Comparison of ENCODE assay signal across 1 cellular context in the genomic region with DNA sequence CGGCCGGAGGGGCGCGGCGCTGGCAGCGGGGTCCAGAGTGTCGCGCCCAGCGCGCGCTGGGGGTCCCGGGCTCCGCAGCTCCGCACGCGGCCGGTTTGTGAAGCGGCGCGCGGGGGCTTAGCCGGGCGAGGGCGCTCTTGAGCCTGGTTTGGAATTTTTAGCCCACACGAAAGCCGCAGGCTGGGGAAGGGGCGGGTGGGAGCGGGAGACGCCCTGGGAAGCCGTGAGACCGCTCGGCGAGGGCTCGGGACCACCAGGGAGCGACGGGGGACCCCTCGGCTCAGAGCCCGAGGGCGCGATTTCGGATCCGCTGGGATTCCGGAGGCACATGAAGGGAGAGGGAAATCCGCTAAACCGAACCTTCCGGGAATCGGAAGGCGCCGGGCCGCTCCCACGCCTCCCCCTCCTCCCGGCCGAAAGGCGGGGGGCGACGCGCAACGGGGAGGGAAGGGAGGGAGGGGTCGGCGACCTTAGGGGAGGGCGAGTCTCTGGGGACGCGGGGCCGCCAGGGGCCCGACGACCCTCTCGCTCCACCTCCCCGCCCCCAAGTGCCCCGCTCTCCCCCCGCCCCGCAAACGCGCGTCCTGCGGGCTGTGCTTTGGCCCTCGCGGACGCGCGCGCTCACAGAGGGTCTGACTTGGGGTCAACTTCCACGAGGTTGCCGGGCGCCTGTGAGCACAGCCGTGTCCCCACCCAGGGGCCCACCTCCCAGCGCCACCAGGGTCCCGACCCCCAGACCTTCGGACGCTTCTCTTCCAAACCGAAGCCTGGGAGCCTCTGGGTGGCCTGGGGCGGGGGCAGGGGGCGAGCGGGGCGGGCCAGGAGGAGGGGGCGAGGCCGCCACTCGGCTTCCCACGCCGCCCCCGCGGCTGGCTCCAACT.
TF ChIP-seq lines count a peak whose summit lies in the region.

No MANE protein-coding gene starts in this region.

TF ChIP-seq in A549, 52 proteins besides CTCF, POLR2A, EP300 and RAD21 (continued from another document):
- TF ChIP-seq, protein P1, sequence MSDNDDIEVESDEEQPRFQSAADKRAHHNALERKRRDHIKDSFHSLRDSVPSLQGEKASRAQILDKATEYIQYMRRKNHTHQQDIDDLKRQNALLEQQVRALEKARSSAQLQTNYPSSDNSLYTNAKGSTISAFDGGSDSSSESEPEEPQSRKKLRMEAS (IDR thresholded peaks at IDR 0.05): peak; percentile 56
- TF ChIP-seq CHD2 (IDR thresholded peaks at IDR 0.05; ENCODE audit: low read length, partially characterized antibody) (no peak), ZC3H11A (IDR thresholded peaks at IDR 0.05) (no peak), MAFK (IDR thresholded peaks at IDR 0.05; ENCODE audit: partially characterized antibody) (no peak), SMC3 (IDR thresholded peaks at IDR 0.05) (peak; percentile 81), CHD4 (IDR thresholded peaks at IDR 0.05; ENCODE audit: borderline replicate concordance) (no peak), BHLHE40 (IDR thresholded peaks at IDR 0.05; ENCODE audit: low read depth, low read length) (no peak), CEBPB (IDR thresholded peaks at IDR 0.05) (no peak), ESRRA (IDR thresholded peaks at IDR 0.05; ENCODE audit: borderline replicate concordance, low read length) (no peak)
- TF ChIP-seq, protein P2, sequence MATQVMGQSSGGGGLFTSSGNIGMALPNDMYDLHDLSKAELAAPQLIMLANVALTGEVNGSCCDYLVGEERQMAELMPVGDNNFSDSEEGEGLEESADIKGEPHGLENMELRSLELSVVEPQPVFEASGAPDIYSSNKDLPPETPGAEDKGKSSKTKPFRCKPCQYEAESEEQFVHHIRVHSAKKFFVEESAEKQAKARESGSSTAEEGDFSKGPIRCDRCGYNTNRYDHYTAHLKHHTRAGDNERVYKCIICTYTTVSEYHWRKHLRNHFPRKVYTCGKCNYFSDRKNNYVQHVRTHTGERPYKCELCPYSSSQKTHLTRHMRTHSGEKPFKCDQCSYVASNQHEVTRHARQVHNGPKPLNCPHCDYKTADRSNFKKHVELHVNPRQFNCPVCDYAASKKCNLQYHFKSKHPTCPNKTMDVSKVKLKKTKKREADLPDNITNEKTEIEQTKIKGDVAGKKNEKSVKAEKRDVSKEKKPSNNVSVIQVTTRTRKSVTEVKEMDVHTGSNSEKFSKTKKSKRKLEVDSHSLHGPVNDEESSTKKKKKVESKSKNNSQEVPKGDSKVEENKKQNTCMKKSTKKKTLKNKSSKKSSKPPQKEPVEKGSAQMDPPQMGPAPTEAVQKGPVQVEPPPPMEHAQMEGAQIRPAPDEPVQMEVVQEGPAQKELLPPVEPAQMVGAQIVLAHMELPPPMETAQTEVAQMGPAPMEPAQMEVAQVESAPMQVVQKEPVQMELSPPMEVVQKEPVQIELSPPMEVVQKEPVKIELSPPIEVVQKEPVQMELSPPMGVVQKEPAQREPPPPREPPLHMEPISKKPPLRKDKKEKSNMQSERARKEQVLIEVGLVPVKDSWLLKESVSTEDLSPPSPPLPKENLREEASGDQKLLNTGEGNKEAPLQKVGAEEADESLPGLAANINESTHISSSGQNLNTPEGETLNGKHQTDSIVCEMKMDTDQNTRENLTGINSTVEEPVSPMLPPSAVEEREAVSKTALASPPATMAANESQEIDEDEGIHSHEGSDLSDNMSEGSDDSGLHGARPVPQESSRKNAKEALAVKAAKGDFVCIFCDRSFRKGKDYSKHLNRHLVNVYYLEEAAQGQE (IDR thresholded peaks at IDR 0.05): no peak
- TF ChIP-seq, protein P3, sequence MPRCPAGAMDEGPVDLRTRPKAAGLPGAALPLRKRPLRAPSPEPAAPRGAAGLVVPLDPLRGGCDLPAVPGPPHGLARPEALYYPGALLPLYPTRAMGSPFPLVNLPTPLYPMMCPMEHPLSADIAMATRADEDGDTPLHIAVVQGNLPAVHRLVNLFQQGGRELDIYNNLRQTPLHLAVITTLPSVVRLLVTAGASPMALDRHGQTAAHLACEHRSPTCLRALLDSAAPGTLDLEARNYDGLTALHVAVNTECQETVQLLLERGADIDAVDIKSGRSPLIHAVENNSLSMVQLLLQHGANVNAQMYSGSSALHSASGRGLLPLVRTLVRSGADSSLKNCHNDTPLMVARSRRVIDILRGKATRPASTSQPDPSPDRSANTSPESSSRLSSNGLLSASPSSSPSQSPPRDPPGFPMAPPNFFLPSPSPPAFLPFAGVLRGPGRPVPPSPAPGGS (IDR thresholded peaks at IDR 0.05): no peak
- TF ChIP-seq, protein P4, sequence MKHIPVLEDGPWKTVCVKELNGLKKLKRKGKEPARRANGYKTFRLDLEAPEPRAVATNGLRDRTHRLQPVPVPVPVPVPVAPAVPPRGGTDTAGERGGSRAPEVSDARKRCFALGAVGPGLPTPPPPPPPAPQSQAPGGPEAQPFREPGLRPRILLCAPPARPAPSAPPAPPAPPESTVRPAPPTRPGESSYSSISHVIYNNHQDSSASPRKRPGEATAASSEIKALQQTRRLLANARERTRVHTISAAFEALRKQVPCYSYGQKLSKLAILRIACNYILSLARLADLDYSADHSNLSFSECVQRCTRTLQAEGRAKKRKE (CRISPR knock-in tag; IDR thresholded peaks at IDR 0.05; ENCODE audit: low read depth): no peak
- TF ChIP-seq, protein P5, sequence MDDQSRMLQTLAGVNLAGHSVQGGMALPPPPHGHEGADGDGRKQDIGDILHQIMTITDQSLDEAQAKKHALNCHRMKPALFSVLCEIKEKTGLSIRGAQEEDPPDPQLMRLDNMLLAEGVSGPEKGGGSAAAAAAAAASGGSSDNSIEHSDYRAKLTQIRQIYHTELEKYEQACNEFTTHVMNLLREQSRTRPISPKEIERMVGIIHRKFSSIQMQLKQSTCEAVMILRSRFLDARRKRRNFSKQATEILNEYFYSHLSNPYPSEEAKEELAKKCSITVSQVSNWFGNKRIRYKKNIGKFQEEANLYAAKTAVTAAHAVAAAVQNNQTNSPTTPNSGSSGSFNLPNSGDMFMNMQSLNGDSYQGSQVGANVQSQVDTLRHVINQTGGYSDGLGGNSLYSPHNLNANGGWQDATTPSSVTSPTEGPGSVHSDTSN (IDR thresholded peaks at IDR 0.05): no peak
TF ChIP-seq in A549: peak in this region for 3.
